30 cellular contexts compared by ENCODE assay signal in genomic region chr2:15133461-15133860, GRCh38.
"Had no signal": no experiment of that assay in that cellular context is flagged by ENCODE, and none has a peak within 500 bp of the region (broad histone marks: within the 10 kb centered on the region; RNA-seq: fewer than 3 reads in every experiment).

No MANE protein-coding gene starts in this region.

- H3K36me3 ChIP-seq: esophagus squamous epithelium, heart right ventricle, left lung, prostate gland, right atrium auricular region, tibial nerve, upper lobe of left lung had no signal

- H3K4me3 Mint-ChIP-seq: mesothelial cell of epicardium; naive B cell; natural killer cell treated with Interleukin-12 subunit alpha and Interleukin-12 subunit beta and Interleukin-15 and Interleukin-18, amount 100 ng/mL, for 72 hours; neural crest cell; stimulated activated effector memory CD8-positive, alpha-beta T cell treated with anti-CD3 and anti-CD28 coated beads, Interleukin-12 subunit alpha, Interleukin-12 subunit beta, amount 100 ng/mL, for 72 hours had no signal

- H3K9me3 Mint-ChIP-seq: natural killer cell treated with Interleukin-12 subunit alpha and Interleukin-12 subunit beta and Interleukin-15 and Interleukin-18, amount 100 ng/mL, for 72 hours; stimulated activated effector memory CD8-positive, alpha-beta T cell treated with anti-CD3 and anti-CD28 coated beads, Interleukin-12 subunit alpha, Interleukin-12 subunit beta, amount 100 ng/mL, for 72 hours had no signal

- H3K4me1 ChIP-seq: esophagus squamous epithelium, heart right ventricle, left lung, prostate gland, right atrium auricular region, testis, tibial nerve, upper lobe of left lung had no signal

- H3K27ac ChIP-seq: coronary artery, esophagus squamous epithelium, heart right ventricle, left lung, prostate gland, right atrium auricular region, testis, tibial nerve, upper lobe of left lung had no signal

- DNase-seq: dermis blood vessel endothelial cell; effector memory CD4-positive, alpha-beta T cell; erythroblast; esophagus squamous epithelium; foreskin melanocyte; glutamatergic neuron; heart right ventricle; hippocampal formation; left cardiac atrium; left lung; mesenchymal stem cell; mucosa of descending colon; naive B cell; stimulated activated CD4-positive, alpha-beta T cell treated with anti-CD3 and anti-CD28 coated beads, Interleukin-12 subunit alpha, Interleukin-12 subunit beta, amount 100 ng/mL, for 4 hours; stimulated activated CD4-positive, alpha-beta T cell treated with anti-CD3 and anti-CD28 coated beads, Interleukin-2, amount 100 ng/mL, for 24 hours; stimulated activated CD4-positive, alpha-beta T cell treated with anti-CD3 and anti-CD28 coated beads, Interleukin-4, amount 100 ng/mL, for 24 hours; stimulated activated naive CD4-positive, alpha-beta T cell treated with Interleukin-2 at 50 U/mL for 16 hours; substantia nigra; testis; upper lobe of left lung had no signal

- H3K36me3 Mint-ChIP-seq: mesothelial cell of epicardium; stimulated activated effector memory CD8-positive, alpha-beta T cell treated with anti-CD3 and anti-CD28 coated beads, Interleukin-12 subunit alpha, Interleukin-12 subunit beta, amount 100 ng/mL, for 72 hours had no signal

- H3K4me2 ChIP-seq: smooth muscle cell had no signal

- H3K9me3 ChIP-seq: esophagus squamous epithelium, heart right ventricle, left lung, mucosa of descending colon, prostate gland, right atrium auricular region, testis, tibial nerve, upper lobe of left lung had no signal

- H3K27ac Mint-ChIP-seq: mesothelial cell of epicardium; naive B cell; natural killer cell treated with Interleukin-12 subunit alpha and Interleukin-12 subunit beta and Interleukin-15 and Interleukin-18, amount 100 ng/mL, for 72 hours; stimulated activated effector memory CD8-positive, alpha-beta T cell treated with anti-CD3 and anti-CD28 coated beads, Interleukin-12 subunit alpha, Interleukin-12 subunit beta, amount 100 ng/mL, for 72 hours had no signal

- H3K4me1 Mint-ChIP-seq: mesothelial cell of epicardium; naive B cell; stimulated activated effector memory CD8-positive, alpha-beta T cell treated with anti-CD3 and anti-CD28 coated beads, Interleukin-12 subunit alpha, Interleukin-12 subunit beta, amount 100 ng/mL, for 72 hours had no signal

- H3K27me3 ChIP-seq: esophagus squamous epithelium, heart right ventricle, left lung, right atrium auricular region, testis, tibial nerve, upper lobe of left lung had no signal

- H3K4me3 ChIP-seq: coronary artery, esophagus squamous epithelium, heart right ventricle, left lung, mucosa of descending colon, prostate gland, right atrium auricular region, smooth muscle cell, testis, tibial nerve, upper lobe of left lung had no signal

- ATAC-seq: heart right ventricle; left cardiac atrium; left lung; mucosa of descending colon; natural killer cell treated with Interleukin-12 subunit alpha and Interleukin-12 subunit beta and Interleukin-15 and Interleukin-18, amount 100 ng/mL, for 72 hours; sciatic nerve; stimulated activated effector memory CD8-positive, alpha-beta T cell treated with anti-CD3 and anti-CD28 coated beads, Interleukin-12 subunit alpha, Interleukin-12 subunit beta, amount 100 ng/mL, for 72 hours had no signal
